Comparison of ENCODE assay signal across 7 cellular contexts in the genomic region with DNA sequence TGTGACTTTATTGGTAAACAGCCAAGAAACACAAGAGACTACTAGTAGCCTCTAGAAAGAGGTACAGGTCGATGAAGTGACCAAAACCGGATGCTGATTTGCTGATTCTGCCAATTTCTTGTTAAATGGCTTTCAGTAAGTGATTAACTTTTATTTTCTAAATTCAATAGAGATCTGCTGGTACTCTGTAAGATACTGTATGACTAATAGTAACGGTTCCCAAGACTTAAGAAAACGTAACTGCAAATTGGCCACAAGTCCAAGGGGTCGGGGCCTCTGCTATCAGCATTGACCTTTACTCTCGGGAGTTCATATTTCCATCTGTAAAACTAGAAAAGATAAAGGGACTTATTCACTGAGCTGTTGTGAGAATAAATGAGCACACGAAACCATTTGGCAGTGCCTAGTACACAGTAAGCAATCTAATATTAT. TPM values are rescaled to one million over a fixed set of nuclear protein-coding genes. Genes with fewer than 3 reads are reported as not detected.
DNase-seq lines count a peak whose midpoint lies in the region; ATAC-seq and TF ChIP-seq lines count a peak whose summit lies in the region.

No MANE protein-coding gene starts in this region.

- H3K18ac ChIP-seq in IMR-90 (ENCODE audit: low read depth, low read length), result no peak overlapping the region

- ATAC-seq in GM19463 (IDR thresholded peaks at IDR 0.05; ENCODE audit: unreplicated experiment) (peak; percentile 13), IMR-90 (ENCODE audit: low read depth) (no peak), HG03108 (IDR thresholded peaks at IDR 0.05; ENCODE audit: unreplicated experiment) (no peak)

- H4K20me1 ChIP-seq in IMR-90 (ENCODE audit: insufficient read depth, low read length), result peaks cover 11% of the 10 kb centered on the region; the same call in 1 of the 2 replicates
- peaks cover 59% of the 10 kb centered on the region for H4K20me1 ChIP-seq in smooth muscle cell (ENCODE audit: low read depth)

- peak overlapping the region; percentile 36; the same call in 1 of the 2 replicates for H3K4me2 ChIP-seq in IMR-90 (ENCODE audit: low read depth, low read length)
- H3K4me2 ChIP-seq in smooth muscle cell, result peak overlapping the region; percentile 99

- H2BK20ac ChIP-seq in IMR-90 (ENCODE audit: low read depth, low read length), result no peak overlapping the region

- no peak overlapping the region for H3K4ac ChIP-seq in IMR-90 (ENCODE audit: low read depth, low read length)

- peaks cover 17 to 37% of the 10 kb centered on the region in 2 experiments for H3K79me1 ChIP-seq in IMR-90 (ENCODE audit: low read depth in 1 of 2, low read length in 2 of 2)

- no CpG with 5 or more reads among the region's 7 CpGs for WGBS in IMR-90 (ENCODE audit: extremely low coverage in 2 of 2, insufficient read length in 1 of 2), 2 experiments
- WGBS in smooth muscle cell (ENCODE audit: low lambda C conversion rate), result 45% methylated on average over 7 of the region's 7 CpGs

- H3K79me2 ChIP-seq in smooth muscle cell (ENCODE audit: low read depth), result peaks cover 61% of the 10 kb centered on the region

- H3K56ac ChIP-seq in IMR-90 (ENCODE audit: extremely low read depth, insufficient read depth, low read length), result no peak overlapping the region

- intact Hi-C loops in IMR-90 (cut with micrococcal nuclease), result no loop called here
- intact Hi-C loops in dorsolateral prefrontal cortex (cut with DNase I), result loop anchor here in 1 of 2 donors (10.0 kb wide), 1 partner anchor 150 kb away; no protein-coding TSS in a partner anchor

- no peaks in the 10 kb centered on the region for H3K9me1 ChIP-seq in IMR-90 (ENCODE audit: insufficient read depth, low read length)

- no peak overlapping the region for H2BK15ac ChIP-seq in IMR-90 (ENCODE audit: low read depth, low read length)

- H3K4me3 ChIP-seq in IMR-90 (ENCODE audit: insufficient read depth, low read depth, low read length), result no peak overlapping the region
- peak overlapping the region in 54 of 59 donors; percentile 59 to 98 (median 84) for H3K4me3 ChIP-seq in dorsolateral prefrontal cortex
- H3K4me3 ChIP-seq in smooth muscle cell, result peak overlapping the region; percentile 94

- H3F3A ChIP-seq in smooth muscle cell (ENCODE audit: low read depth), result no peaks in the 10 kb centered on the region

- no peaks in the 10 kb centered on the region for H3K27me3 ChIP-seq in IMR-90 (ENCODE audit: control insufficient read depth, insufficient read depth, low read length)
- no peaks in the 10 kb centered on the region for H3K27me3 ChIP-seq in dorsolateral prefrontal cortex
- H3K27me3 ChIP-seq in smooth muscle cell (ENCODE audit: low read depth), result no peaks in the 10 kb centered on the region

- H2BK5ac ChIP-seq in IMR-90 (ENCODE audit: low read depth, low read length, poor library complexity, severe bottlenecking), result no peak overlapping the region

- CTCF ChIA-PET in IMR-90 (lab: Yijun Ruan, JAX), result interaction anchor here (2.1 kb wide), 1 partner anchor 18 kb away, joined by 8 read pairs; no protein-coding TSS in a partner anchor

- H2AFZ ChIP-seq in IMR-90 (replicated peaks; ENCODE audit: low read length, poor library complexity), result no peak overlapping the region
- no peak overlapping the region for H2AFZ ChIP-seq in smooth muscle cell (ENCODE audit: low read depth)

- H3K4me1 ChIP-seq in IMR-90 (ENCODE audit: control insufficient read depth, insufficient read depth, low read length) (no peaks in the 10 kb centered on the region), smooth muscle cell (ENCODE audit: low read depth) (peaks cover 7% of the 10 kb centered on the region)

- no peak overlapping the region for H2AK9ac ChIP-seq in IMR-90 (replicated peaks; ENCODE audit: low read depth, low read length, poor library complexity)

- dilution Hi-C loops in IMR-90 (cut with HindIII; ENCODE audit: low sequenced_read_pairs, unreplicated experiment), result no loop called here

- in situ Hi-C loops in IMR-90 (cut with MboI; ENCODE audit: low sequenced_read_pairs), result no loop called here

- H3K14ac ChIP-seq in IMR-90 (replicated peaks; ENCODE audit: low read depth, low read length), result no peak overlapping the region

- H3K9me3 ChIP-seq in IMR-90 (ENCODE audit: control insufficient read depth, insufficient read depth, low read length) (no peaks in the 10 kb centered on the region), smooth muscle cell (replicated peaks; ENCODE audit: low read depth) (no peaks in the 10 kb centered on the region)

- H3K36me3 ChIP-seq in IMR-90 (ENCODE audit: control insufficient read depth, insufficient read depth, low read length) (peaks cover 3% of the 10 kb centered on the region), smooth muscle cell (ENCODE audit: low read depth) (no peaks in the 10 kb centered on the region)

- no peak overlapping the region for H3K27ac ChIP-seq in IMR-90 (ENCODE audit: insufficient read depth, low read length)
- H3K27ac ChIP-seq in dorsolateral prefrontal cortex, result no peak overlapping the region
- H3K27ac ChIP-seq in smooth muscle cell (ENCODE audit: low read depth), result peak overlapping the region; percentile 0

- H3K9ac ChIP-seq in IMR-90 (ENCODE audit: low read depth, low read length), result no peak overlapping the region
- H3K9ac ChIP-seq in smooth muscle cell (ENCODE audit: low read depth), result no peak overlapping the region

- no peak overlapping the region for H4K91ac ChIP-seq in IMR-90 (ENCODE audit: insufficient read depth, low read depth, low read length)

- H3K23ac ChIP-seq in IMR-90 (ENCODE audit: low read depth, low read length), result no peak overlapping the region

- no TSS peak for BruUV-seq in IMR-90 (replicated peaks; lab: Mats Ljungman, UMichigan)

- POLR2A ChIA-PET in IMR-90 (lab: Charles Lee; ENCODE audit: unreplicated experiment), result no interaction called here

- no peak overlapping the region for H2BK120ac ChIP-seq in IMR-90 (ENCODE audit: low read depth, low read length)

- TF ChIP-seq CTCF in IMR-90 (conservative IDR thresholded peaks at IDR 0.05; ENCODE audit: low read depth, low read length), result no peak
- TF ChIP-seq CTCF in dorsolateral prefrontal cortex (IDR thresholded peaks at IDR 0.05 in 54 of 56, conservative IDR thresholded peaks at IDR 0.05 in 2 of 56; ENCODE audit: low read depth in 1 of 56, partially characterized antibody in 56 of 56), result no peak
- no peak for TF ChIP-seq CTCF in smooth muscle cell (IDR thresholded peaks at IDR 0.05; ENCODE audit: borderline replicate concordance, insufficient read depth, poor library complexity, severe bottlenecking)

- no peak overlapping the region for H4K5ac ChIP-seq in IMR-90 (ENCODE audit: low read depth, low read length)

- DNase-seq in IMR-90, result no peak
- no peak for DNase-seq in dorsolateral prefrontal cortex
- no peak for DNase-seq in smooth muscle cell (lab: John Stamatoyannopoulos, UW; ENCODE audit: unreplicated experiment)
- DNase-seq in NCI-H69 (lab: John Stamatoyannopoulos, UW), result no peak
- no peak for DNase-seq in NCI-H510A treated with DMSO at 0.1 percent for 48 hours (lab: John Stamatoyannopoulos, UW)

- no peak for TF ChIP-seq RAD21 in IMR-90 (IDR thresholded peaks at IDR 0.05; ENCODE audit: low read length)

- no peak overlapping the region for H4K8ac ChIP-seq in IMR-90 (ENCODE audit: low read depth in 2 of 2, low read length in 2 of 2)

- no peak overlapping the region for H2AK5ac ChIP-seq in IMR-90 (ENCODE audit: low read depth, low read length)

- no peak for TF ChIP-seq POLR2A in IMR-90 (IDR thresholded peaks at IDR 0.05; ENCODE audit: low read depth, low read length)

TF ChIP-seq in IMR-90, 13 proteins besides CTCF, POLR2A, EP300 and RAD21:
- TF ChIP-seq NFE2L2 (IDR thresholded peaks at IDR 0.05; ENCODE audit: low read depth, low read length), result no peak
- peak; percentile 24; the same call in 1 of the 2 replicates for TF ChIP-seq MAFK (IDR thresholded peaks at IDR 0.05; ENCODE audit: low read depth, low read length)
- no peak for TF ChIP-seq ELK1 (IDR thresholded peaks at IDR 0.05; ENCODE audit: borderline replicate concordance, low read depth, low read length)

RNA-seq across cellular contexts. Expression of gene FAM3C, which starts 1.4 kb away (rescaled TPM):
- 11.5 and 35.0 TPM in 2 replicates for total RNA-seq in IMR-90 (2012; rRNA removed)
- polyA plus RNA-seq in IMR-90 (2012; rRNA removed), result 33.9 and 45.8 TPM in 2 replicates
- 10.7 and 13.2 TPM in 2 replicates for polyA plus RNA-seq in IMR-90 (2012; cell fraction: cytosol; rRNA removed)
- polyA plus RNA-seq in IMR-90 (2012; cell fraction: nucleus; rRNA removed; ENCODE audit: low replicate concordance), result 2.5 and 27.8 TPM in 2 replicates
- total RNA-seq in dorsolateral prefrontal cortex, result 100 to 1,000 TPM in 65 of 120 experiments, 10 to 100 TPM in 55; 41.3 to 176 (median 104) TPM
- total RNA-seq in smooth muscle cell, result 101 and 126 TPM in 2 replicates
- 81.2 and 83.9 TPM in 2 replicates for polyA plus RNA-seq in smooth muscle cell
